Comparison of ENCODE assay signal across 16 cellular contexts in the genomic region with DNA sequence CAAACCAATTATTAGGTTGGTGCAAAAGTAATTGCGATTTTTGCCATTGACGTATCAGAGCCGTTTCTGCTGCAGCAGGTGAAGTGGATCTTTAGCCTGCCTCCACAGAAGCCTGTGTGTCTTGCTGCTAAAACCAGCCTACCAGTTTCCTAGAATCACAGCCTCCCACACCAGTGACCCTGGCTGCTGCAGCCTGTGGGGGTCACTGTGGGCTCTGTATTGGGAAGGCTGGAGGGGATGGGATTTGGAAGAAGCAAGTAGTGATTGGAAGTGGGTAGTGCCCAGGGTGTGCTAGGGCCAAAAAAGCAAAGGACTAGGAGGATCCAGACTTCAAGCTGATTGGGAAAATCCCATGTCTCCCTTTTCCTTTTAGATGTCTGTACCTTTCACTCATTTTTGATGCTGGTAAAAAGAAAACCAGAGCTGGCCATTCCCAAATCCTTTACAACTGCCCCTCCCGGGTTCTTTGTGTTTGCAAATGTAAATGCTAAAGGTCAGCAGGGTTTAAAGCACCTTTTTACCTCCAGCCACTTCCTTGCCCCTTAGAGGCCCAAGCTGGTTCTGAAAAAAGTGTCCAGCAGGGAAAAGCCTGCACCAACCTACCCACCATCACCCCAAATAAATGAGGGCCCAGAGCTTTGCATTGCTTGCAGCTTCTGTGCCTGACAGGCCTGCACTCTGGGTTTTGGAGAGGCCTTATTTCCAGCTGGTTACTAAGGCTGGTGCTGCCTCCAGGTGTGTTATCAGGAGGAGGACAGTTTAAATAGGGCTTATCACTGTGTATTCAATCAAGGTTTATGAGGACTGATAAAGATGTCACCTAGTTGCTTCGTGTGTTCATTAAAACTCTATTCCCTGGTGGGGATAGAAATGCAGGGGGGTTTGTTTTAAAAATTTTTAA.
DNase-seq lines count a peak whose midpoint lies in the region; ATAC-seq and TF ChIP-seq lines count a peak whose summit lies in the region.
"Had no signal": no experiment of that assay in that cellular context is flagged by ENCODE, and none has a peak within 500 bp of the region (broad histone marks: within the 10 kb centered on the region; RNA-seq: fewer than 3 reads in every experiment).

No MANE protein-coding gene starts in this region.

- peak overlapping the region; percentile 15 for H3K27ac Mint-ChIP-seq in endodermal cell
- no peak overlapping the region for H3K27ac Mint-ChIP-seq in natural killer cell
- no peak overlapping the region for H3K27ac Mint-ChIP-seq in CD4-positive, alpha-beta T cell
- H3K27ac Mint-ChIP-seq: activated CD4-positive, alpha-beta memory T cell treated with anti-CD3 and anti-CD28 coated beads for 36 hours; activated T-cell treated with anti-CD3 and anti-CD28 coated beads, Interleukin-2, amount 50 U/mL, for 72 hours; CD4-positive, alpha-beta memory T cell had no signal

- H3K4me3 ChIP-seq in endodermal cell (ENCODE audit: low read length) (peak overlapping the region; percentile 44), retinal pigment epithelial cell (ENCODE audit: low read length) (no peak overlapping the region)
- H3K4me3 ChIP-seq: ovary, thoracic aorta had no signal

- H3K9me3 ChIP-seq in endodermal cell (ENCODE audit: control insufficient read depth, low read length): peaks cover 10% of the 10 kb centered on the region
- no peaks in the 10 kb centered on the region for H3K9me3 ChIP-seq in CD4-positive, alpha-beta T cell (ENCODE audit: control insufficient read depth, low read length)
- H3K9me3 ChIP-seq: ovary, thoracic aorta had no signal

- H3K27ac ChIP-seq in endodermal cell (ENCODE audit: low read depth, low read length): no peak overlapping the region
- no peak overlapping the region for H3K27ac ChIP-seq in CD4-positive, alpha-beta T cell (ENCODE audit: low read depth, low read length)
- H3K27ac ChIP-seq: KMS-11, ovary, thoracic aorta had no signal

- intact Hi-C loops in natural killer cell (cut with micrococcal nuclease): no loop called here
- intact Hi-C loops in CD4-positive, alpha-beta T cell (cut with DNase I, micrococcal nuclease): no loop called here

- H3K36me3 Mint-ChIP-seq in endodermal cell (ENCODE audit: low read depth): no peaks in the 10 kb centered on the region
- H3K36me3 Mint-ChIP-seq in natural killer cell: no peaks in the 10 kb centered on the region
- H3K36me3 Mint-ChIP-seq in CD4-positive, alpha-beta T cell (ENCODE audit: low read depth): no peaks in the 10 kb centered on the region
- H3K36me3 Mint-ChIP-seq: activated CD4-positive, alpha-beta memory T cell treated with anti-CD3 and anti-CD28 coated beads for 36 hours; CD4-positive, alpha-beta memory T cell had no signal

- peak overlapping the region; percentile 22 for H3K9ac ChIP-seq in endodermal cell (ENCODE audit: extremely low read depth, low read length, poor library complexity, severe bottlenecking)
- H3K9ac ChIP-seq: KMS-11 had no signal

- no peaks in the 10 kb centered on the region for H3K36me3 ChIP-seq in endodermal cell (ENCODE audit: control insufficient read depth, insufficient read depth, low read length)
- H3K36me3 ChIP-seq: ovary, thoracic aorta had no signal

- ATAC-seq in natural killer cell (no peak), GM18502 (IDR thresholded peaks at IDR 0.05; ENCODE audit: poor library complexity, unreplicated experiment) (no peak)
- ATAC-seq in CD4-positive, alpha-beta T cell (ENCODE audit: poor library complexity): no peak
- ATAC-seq: activated T-cell treated with anti-CD3 and anti-CD28 coated beads, Interleukin-2, amount 50 U/mL, for 72 hours had no signal

- H3K4me3 Mint-ChIP-seq in endodermal cell: peak overlapping the region; percentile 17
- no peak overlapping the region for H3K4me3 Mint-ChIP-seq in natural killer cell
- H3K4me3 Mint-ChIP-seq in CD4-positive, alpha-beta T cell: no peak overlapping the region
- H3K4me3 Mint-ChIP-seq: activated CD4-positive, alpha-beta memory T cell treated with anti-CD3 and anti-CD28 coated beads for 36 hours; activated T-cell treated with anti-CD3 and anti-CD28 coated beads, Interleukin-2, amount 50 U/mL, for 72 hours; CD4-positive, alpha-beta memory T cell had no signal

- peak; percentile 23 to 55 for DNase-seq in NCI-H524 (lab: John Stamatoyannopoulos, UW)
- no peak for DNase-seq in NCI-H524 treated with DMSO at 0.1 percent for 48 hours (lab: John Stamatoyannopoulos, UW)
- peak; percentile 24 for DNase-seq in NCI-H69 (lab: John Stamatoyannopoulos, UW)
- DNase-seq in endodermal cell: peak; percentile 81
- no peak for DNase-seq in retinal pigment epithelial cell (ENCODE audit: low read depth)
- DNase-seq in natural killer cell: no peak
- DNase-seq in CD4-positive, alpha-beta T cell: no peak
- DNase-seq: activated CD4-positive, alpha-beta memory T cell treated with anti-CD3 and anti-CD28 coated beads for 36 hours; activated T-cell treated with anti-CD3 and anti-CD28 coated beads, Interleukin-2, amount 50 U/mL, for 72 hours; CD4-positive, alpha-beta memory T cell; midbrain; ovary; stimulated activated CD4-positive, alpha-beta T cell treated with anti-CD3 and anti-CD28 coated beads, Interleukin-4, amount 100 ng/mL, for 4 hours had no signal

- H3K27me3 Mint-ChIP-seq in endodermal cell (ENCODE audit: insufficient read depth) (peaks cover 26% of the 10 kb centered on the region), natural killer cell (ENCODE audit: low read depth in 2 of 2) (peaks cover 20 to 25% of the 10 kb centered on the region in 2 donors)
- peaks cover 28% of the 10 kb centered on the region for H3K27me3 Mint-ChIP-seq in CD4-positive, alpha-beta T cell

- 44 to 52% methylated on average over 4 to 5 of the region's 5 CpGs for WGBS in endodermal cell (ENCODE audit: insufficient coverage in 1 of 2, insufficient read length in 1 of 2), 2 experiments

- H3K4me1 Mint-ChIP-seq in endodermal cell (peaks cover 38% of the 10 kb centered on the region), natural killer cell (no peaks in the 10 kb centered on the region)
- no peaks in the 10 kb centered on the region for H3K4me1 Mint-ChIP-seq in CD4-positive, alpha-beta T cell (ENCODE audit: low read depth)
- H3K4me1 Mint-ChIP-seq: CD4-positive, alpha-beta memory T cell had no signal

- H3K27me3 ChIP-seq in endodermal cell (ENCODE audit: control insufficient read depth, insufficient read depth, low read length, poor library complexity, severe bottlenecking): no peaks in the 10 kb centered on the region
- H3K27me3 ChIP-seq in CD4-positive, alpha-beta T cell (ENCODE audit: control insufficient read depth, insufficient read depth, low read length): peaks cover 5% of the 10 kb centered on the region
- H3K27me3 ChIP-seq: ovary had no signal

- POLR2A ChIA-PET in CD4-positive, alpha-beta T cell (lab: Charles Lee): interaction anchor here (0.6 kb wide), 1 partner anchor 331 kb away, joined by 4 read pairs; no protein-coding TSS in a partner anchor

- H3K4me1 ChIP-seq in endodermal cell (ENCODE audit: control insufficient read depth, insufficient read depth, low read length): peaks cover 6% of the 10 kb centered on the region

- H3K9me3 Mint-ChIP-seq in endodermal cell: peaks cover 3% of the 10 kb centered on the region
- no peaks in the 10 kb centered on the region for H3K9me3 Mint-ChIP-seq in natural killer cell
- no peaks in the 10 kb centered on the region for H3K9me3 Mint-ChIP-seq in CD4-positive, alpha-beta T cell
- H3K9me3 Mint-ChIP-seq: activated CD4-positive, alpha-beta memory T cell treated with anti-CD3 and anti-CD28 coated beads for 36 hours; activated T-cell treated with anti-CD3 and anti-CD28 coated beads, Interleukin-2, amount 50 U/mL, for 72 hours had no signal

- TF ChIP-seq CTCF in endodermal cell (conservative IDR thresholded peaks at IDR 0.05) (peak; percentile 73), retinal pigment epithelial cell (conservative IDR thresholded peaks at IDR 0.05; ENCODE audit: low read depth, low read length) (peak; percentile 13), natural killer cell (IDR thresholded peaks at IDR 0.05) (no peak)
- TF ChIP-seq CTCF in CD4-positive, alpha-beta T cell (IDR thresholded peaks at IDR 0.05): no peak

- CTCF ChIA-PET in CD4-positive, alpha-beta T cell (lab: Charles Lee): interaction anchor here (0.8 kb wide), 1 partner anchor 11 kb away, joined by 4 read pairs; no protein-coding TSS in a partner anchor

Comparison
In these comparisons a context has a peak if more than half of its experiments do, and no peak if none do; other contexts are left out.
1. DNase-seq: peak in NCI-H524 (2 of 2), NCI-H69 (single experiment) and endodermal cell (single experiment); none in NCI-H524 treated with DMSO at 0.1 percent for 48 hours (single experiment), retinal pigment epithelial cell (single experiment), natural killer cell (single experiment) and CD4-positive, alpha-beta T cell (0 of 10).
2. CTCF ChIP-seq: peak in endodermal cell (single experiment) and retinal pigment epithelial cell (single experiment); none in natural killer cell (single experiment) and CD4-positive, alpha-beta T cell (single experiment).